ENCODE assay signal across 8 cellular contexts in the genomic region with DNA sequence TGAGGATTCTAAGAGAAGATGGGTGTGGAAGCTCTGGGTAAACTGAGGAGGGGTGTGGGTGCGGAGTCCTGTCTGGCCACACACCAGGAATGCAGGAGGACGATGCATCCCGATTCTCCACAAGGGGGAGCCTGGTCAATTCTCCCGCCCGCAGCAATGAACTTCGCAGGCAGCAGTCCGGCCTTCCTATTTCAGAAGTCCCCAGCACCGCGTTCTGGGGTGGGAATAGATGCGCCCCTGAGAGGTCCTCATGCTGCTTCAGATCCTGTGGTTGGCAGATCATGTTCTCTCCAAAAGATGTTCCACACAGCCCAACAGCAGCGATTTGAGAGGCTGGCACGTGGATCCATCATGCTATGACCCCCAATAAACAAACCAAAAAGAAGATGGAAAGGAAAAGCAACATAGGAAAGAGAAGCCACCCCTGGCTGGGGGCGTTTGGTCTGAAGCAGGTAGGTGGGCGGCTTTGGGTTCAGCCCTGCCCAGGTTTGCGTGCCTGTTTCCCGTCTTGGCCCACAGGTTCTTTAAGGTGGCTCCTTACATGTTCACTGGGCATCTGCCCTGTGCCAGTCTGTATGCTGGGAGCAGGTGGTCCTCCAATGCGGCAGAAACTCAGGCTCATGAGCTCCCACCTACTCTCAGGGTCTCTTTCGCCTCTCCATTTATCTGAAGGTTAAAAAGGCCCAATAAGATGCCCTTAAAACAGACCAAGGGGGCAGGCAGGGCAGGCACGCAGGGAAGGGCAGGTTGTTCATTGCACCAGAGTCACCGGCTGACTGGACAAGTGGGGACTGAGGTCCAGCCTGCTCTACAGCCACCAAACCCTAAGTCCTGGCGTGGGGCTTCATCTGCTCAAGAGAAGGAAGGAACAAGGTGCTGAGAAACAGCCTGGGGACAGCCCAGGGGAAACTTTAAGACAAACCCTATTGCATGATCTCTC.
DNase-seq lines count a peak whose midpoint lies in the region; ATAC-seq and TF ChIP-seq lines count a peak whose summit lies in the region.

No MANE protein-coding gene starts in this region.

- H3F3A ChIP-seq in SU-DHL-6 (ENCODE audit: insufficient read depth): no peaks in the 10 kb centered on the region

- TF ChIP-seq CTCF in AG04449 (IDR thresholded peaks at IDR 0.05; ENCODE audit: insufficient read depth, low read length, missing control alignments) (peak; percentile 80), SU-DHL-6 (IDR thresholded peaks at IDR 0.05; ENCODE audit: insufficient read depth, low read length, poor library complexity, severe bottlenecking) (peak; percentile 36), cardiac muscle cell (IDR thresholded peaks at IDR 0.05; ENCODE audit: low read depth, low read length) (peak; percentile 83), retinal pigment epithelial cell (conservative IDR thresholded peaks at IDR 0.05; ENCODE audit: low read depth, low read length) (peak; percentile 84)

- no peak overlapping the region for H3K4me2 ChIP-seq in SU-DHL-6 (ENCODE audit: low read depth, low read length, poor library complexity, severe bottlenecking)

- H3K4me3 ChIP-seq in AG04449 (ENCODE audit: low read depth, low read length): no peak overlapping the region
- H3K4me3 ChIP-seq in H7 (ENCODE audit: insufficient read depth, low read depth, low read length): no peak overlapping the region
- no peak overlapping the region for H3K4me3 ChIP-seq in SU-DHL-6 (ENCODE audit: insufficient read depth, low read length, poor library complexity, severe bottlenecking)
- H3K4me3 ChIP-seq in cardiac muscle cell: no peak overlapping the region
- no peak overlapping the region for H3K4me3 ChIP-seq in retinal pigment epithelial cell (ENCODE audit: low read length)

- CTCF ChIA-PET in AG04449 (lab: Yijun Ruan, JAX): interaction anchor here (0.6 to 6.4 kb wide), 9 partner anchors 8 to 468 kb away, joined by 3 to 49 read pairs (median 3); no protein-coding TSS in a partner anchor

- no peak overlapping the region for H3K9ac ChIP-seq in SU-DHL-6 (ENCODE audit: low read length)

- H3K9me2 ChIP-seq in SU-DHL-6 (replicated peaks; ENCODE audit: insufficient read depth, low read length): no peaks in the 10 kb centered on the region

- H3K27ac ChIP-seq in SU-DHL-6 (ENCODE audit: low read depth, low read length) (no peak overlapping the region), cardiac muscle cell (no peak overlapping the region)

- H3K79me2 ChIP-seq in SU-DHL-6 (ENCODE audit: insufficient read depth, low read length): 0 out of 2 replicates have a peak, but pooled peaks cover 5% of the 10 kb centered on the region

- H4K20me1 ChIP-seq in SU-DHL-6 (ENCODE audit: low read depth, low read length): no peaks in the 10 kb centered on the region

- ATAC-seq in GM19455 (IDR thresholded peaks at IDR 0.05; ENCODE audit: unreplicated experiment) (no peak), GM21576 (IDR thresholded peaks at IDR 0.05; ENCODE audit: unreplicated experiment) (no peak)

- H3K9me3 ChIP-seq in SU-DHL-6 (ENCODE audit: insufficient read depth, low read length) (no peaks in the 10 kb centered on the region), cardiac muscle cell (ENCODE audit: low read depth) (no peaks in the 10 kb centered on the region)

- H3K27me3 ChIP-seq in H7 (ENCODE audit: control insufficient read depth, insufficient read depth, low read length) (peaks cover 7% of the 10 kb centered on the region), SU-DHL-6 (ENCODE audit: low read length) (no peaks in the 10 kb centered on the region), cardiac muscle cell (peaks cover 20% of the 10 kb centered on the region)

- H3K36me3 ChIP-seq in H7 (replicated peaks; ENCODE audit: control insufficient read depth, insufficient read depth, low read length) (no peaks in the 10 kb centered on the region), SU-DHL-6 (ENCODE audit: low read length) (no peaks in the 10 kb centered on the region), cardiac muscle cell (no peaks in the 10 kb centered on the region)

- POLR2A ChIA-PET in AG04449 (lab: Yijun Ruan, JAX): no interaction called here

- DNase-seq in AG04449 (ENCODE audit: low read depth, low spot score) (no peak), H7 (peak; percentile 88), cardiac muscle cell (ENCODE audit: low read depth in 1 of 2, low spot score in 1 of 2) (peak; percentile 61 to 67), retinal pigment epithelial cell (ENCODE audit: low read depth) (no peak), GDM1 (lab: John Stamatoyannopoulos, UW) (no peak)

- H2AFZ ChIP-seq in SU-DHL-6 (ENCODE audit: low read depth, low read length, severe bottlenecking): no peak overlapping the region

- H3K4me1 ChIP-seq in cardiac muscle cell (ENCODE audit: low read depth): peaks cover 4% of the 10 kb centered on the region

Comparison
In these comparisons a context has a peak if more than half of its experiments do, and no peak if none do; other contexts are left out.
1. DNase-seq: peak in H7 (single experiment) and cardiac muscle cell (2 of 2); none in AG04449 (single experiment), retinal pigment epithelial cell (single experiment) and GDM1 (single experiment).
2. Peak in every context shown above with its lines, with median percentiles within 50 percentile points of each other: CTCF ChIP-seq.